8 cellular contexts compared by ENCODE assay signal in the genomic region with DNA sequence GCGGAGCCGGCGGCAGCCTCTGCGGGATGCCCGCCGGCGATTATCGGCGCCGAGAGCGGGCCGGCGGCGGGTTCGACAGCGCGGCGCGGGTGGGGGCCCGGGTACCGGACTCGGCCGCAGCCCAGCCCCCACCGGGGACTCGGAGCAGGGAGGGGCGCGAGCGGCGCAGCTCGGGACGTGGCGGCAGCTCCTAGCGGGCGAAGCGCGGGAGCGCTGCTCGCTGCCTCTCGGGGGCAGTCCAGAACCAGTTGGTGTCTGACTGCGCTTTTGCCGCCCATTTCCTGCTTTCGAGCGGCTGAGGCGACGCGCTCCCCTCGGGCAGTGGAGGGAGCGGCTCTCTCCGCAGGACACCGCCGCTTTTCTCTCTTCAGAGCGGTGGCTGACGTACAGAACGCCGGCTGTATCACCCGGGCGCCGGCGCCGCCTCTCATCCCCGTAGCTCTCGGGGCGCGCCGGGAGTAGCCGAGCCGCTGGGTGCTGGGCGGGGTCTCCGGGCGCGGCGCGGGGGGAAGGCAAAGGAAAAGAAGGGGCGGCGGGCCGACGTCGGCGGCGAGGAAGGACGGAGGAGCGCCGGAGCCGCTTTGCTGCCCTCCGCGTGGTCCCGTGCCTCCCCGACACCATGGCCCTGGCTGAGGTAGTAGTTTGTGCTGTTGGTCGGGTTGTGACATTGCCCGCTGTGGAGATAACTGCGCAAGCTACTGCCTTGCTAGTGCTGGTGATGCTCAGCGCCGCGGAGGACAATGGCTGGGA.
A peak's percentile ranks its signal among the peaks of the same experiment; 100 is the strongest.
DNase-seq lines count a peak whose midpoint lies in the region; ATAC-seq and FAIRE-seq lines count a peak whose summit lies in the region.

No MANE protein-coding gene starts in this region.

- peak; percentile 69 for ATAC-seq in GM21825 (IDR thresholded peaks at IDR 0.05; ENCODE audit: unreplicated experiment)

- no peak for FAIRE-seq in frontal cortex (lab: Jason Lieb, UNC)

- peaks cover 11% of the 10 kb centered on the region; the same call in 1 of the 2 replicates for H3K36me3 ChIP-seq in KOPT-K1 (ENCODE audit: insufficient read depth, low read length)

- H3K27ac ChIP-seq in KOPT-K1 (ENCODE audit: low read depth, low read length, poor library complexity, severe bottlenecking), result peak overlapping the region; percentile 97

- peak; percentile 86 for DNase-seq in ELR (ENCODE audit: low read depth)
- peak; percentile 63 to 85 for DNase-seq in SHP77 (lab: John Stamatoyannopoulos, UW)
- peak; percentile 67 to 79 (median 72) for DNase-seq in activated naive CD4-positive, alpha-beta T cell (lab: John Stamatoyannopoulos, UW)
- peak; percentile 83 to 90 for DNase-seq in frontal cortex (ENCODE audit: low spot score in 2 of 2)
- DNase-seq in non-pigmented ciliary epithelial cell (ENCODE audit: low read depth), result peak; percentile 42
- peak; percentile 89 for DNase-seq in superior temporal gyrus (ENCODE audit: extremely low spot score)

- H3K9me3 ChIP-seq in KOPT-K1 (ENCODE audit: insufficient read depth, low read length, poor library complexity, severe bottlenecking), result no peaks in the 10 kb centered on the region

Comparison
In these comparisons a context has a peak if more than half of its experiments do, and no peak if none do; other contexts are left out.
1. Peak in every context shown above with its lines: DNase-seq, ATAC-seq and H3K27ac ChIP-seq.